In genomic region chr1:98077691-98078090, GRCh38 we compare ENCODE assay signal across 17 cellular contexts.
DNase-seq lines count a peak whose midpoint lies in the region; ATAC-seq lines count a peak whose summit lies in the region.
"Had no signal": no experiment of that assay in that cellular context is flagged by ENCODE, and none has a peak within 500 bp of the region (broad histone marks: within the 10 kb centered on the region; RNA-seq: fewer than 3 reads in every experiment).

No MANE protein-coding gene starts in this region.

- no peaks in the 10 kb centered on the region for H3K27me3 ChIP-seq in mesendoderm (ENCODE audit: insufficient read depth, low read length, poor library complexity)
- no peaks in the 10 kb centered on the region for H3K27me3 ChIP-seq in Karpas-422 (ENCODE audit: low read length)
- H3K27me3 ChIP-seq: BLaER1 had no signal

- ATAC-seq in HG03432 (IDR thresholded peaks at IDR 0.05; ENCODE audit: unreplicated experiment), result no peak
- ATAC-seq: CD8-positive, alpha-beta T cell; PC-3 had no signal

- no peaks in the 10 kb centered on the region for H3K79me2 ChIP-seq in mesendoderm (ENCODE audit: control insufficient read depth, insufficient read depth, low read length)
- no peaks in the 10 kb centered on the region for H3K79me2 ChIP-seq in Karpas-422 (ENCODE audit: low read length)

- no peak overlapping the region for H3K18ac ChIP-seq in mesendoderm (ENCODE audit: low read length)

- WGBS in mesendoderm (ENCODE audit: extremely low coverage, insufficient coverage, low lambda C conversion rate), result no CpG with 5 or more reads among the region's 2 CpGs

- H3K56ac ChIP-seq in mesendoderm (ENCODE audit: low read length), result no peak overlapping the region

- no peaks in the 10 kb centered on the region for H3K9me3 ChIP-seq in Karpas-422 (ENCODE audit: low read length)
- H3K9me3 ChIP-seq: BLaER1, HAP-1 had no signal

- H4K5ac ChIP-seq in mesendoderm (ENCODE audit: low read length), result no peak overlapping the region

- no peak overlapping the region for H2BK15ac ChIP-seq in mesendoderm (replicated peaks; ENCODE audit: low read depth)

- H3K27ac ChIP-seq in mesendoderm (ENCODE audit: low read depth, low read length), result no peak overlapping the region
- no peak overlapping the region for H3K27ac ChIP-seq in Karpas-422 (ENCODE audit: low read length)
- H3K27ac ChIP-seq: BLaER1 had no signal

- no peak overlapping the region for H3K23ac ChIP-seq in mesendoderm (ENCODE audit: low read length)

- H3K4me3 ChIP-seq in mesendoderm (ENCODE audit: low read length) (no peak overlapping the region), Karpas-422 (ENCODE audit: low read length) (no peak overlapping the region)
- H3K4me3 ChIP-seq: BLaER1, HAP-1 had no signal

- no peaks in the 10 kb centered on the region for H3K79me1 ChIP-seq in mesendoderm (ENCODE audit: low read length)

- H3K9me2 ChIP-seq in Karpas-422 (replicated peaks; ENCODE audit: insufficient read depth, low read length), result no peaks in the 10 kb centered on the region

- H3K4me1 ChIP-seq in mesendoderm (ENCODE audit: control insufficient read depth, low read depth, low read length) (no peaks in the 10 kb centered on the region), Karpas-422 (ENCODE audit: low read length) (no peaks in the 10 kb centered on the region)
- H3K4me1 ChIP-seq: BLaER1, HAP-1 had no signal

- no peak overlapping the region for H3K4ac ChIP-seq in mesendoderm (ENCODE audit: low read depth, low read length)

- no peak overlapping the region for H2BK5ac ChIP-seq in mesendoderm (ENCODE audit: low read length)

- H3K9ac ChIP-seq in mesendoderm (ENCODE audit: low read length) (no peak overlapping the region), Karpas-422 (ENCODE audit: low read length) (no peak overlapping the region)
- H3K9ac ChIP-seq: BLaER1 had no signal

- H3K4me2 ChIP-seq in mesendoderm (ENCODE audit: low read length) (no peak overlapping the region), Karpas-422 (ENCODE audit: low read depth, low read length, poor library complexity, severe bottlenecking) (no peak overlapping the region)
- H3K4me2 ChIP-seq: BLaER1 had no signal

- H4K8ac ChIP-seq in mesendoderm (ENCODE audit: low read depth, low read length), result no peak overlapping the region

- no peaks in the 10 kb centered on the region for H4K20me1 ChIP-seq in Karpas-422 (ENCODE audit: insufficient read depth, low read depth, low read length)
- H4K20me1 ChIP-seq: BLaER1 had no signal

- peak; percentile 44 for DNase-seq in EH (ENCODE audit: low read depth)
- DNase-seq in LHCN-M2 (ENCODE audit: low read depth), result peak; percentile 29
- DNase-seq in astrocyte of the hippocampus (ENCODE audit: low read depth, low spot score), result peak; percentile 5
- peak; percentile 61 for DNase-seq in mesendoderm
- DNase-seq in Karpas-422, result no peak
- DNase-seq in NCI-H1694 treated with DMSO at 0.1 percent for 48 hours (lab: John Stamatoyannopoulos, UW), result no peak
- DNase-seq: Calu3; CD8-positive, alpha-beta T cell; DMS53; Kasumi-1; NCI-H1417; NCI-H187 treated with DMSO at 0.1 percent for 48 hours; NCI-H526; PC-3 had no signal

- H2BK120ac ChIP-seq in mesendoderm (ENCODE audit: low read depth, low read length), result no peak overlapping the region

- H3K36me3 ChIP-seq in mesendoderm (ENCODE audit: control insufficient read depth, insufficient read depth, low read length) (no peaks in the 10 kb centered on the region), Karpas-422 (ENCODE audit: insufficient read depth, low read length) (no peaks in the 10 kb centered on the region)
- H3K36me3 ChIP-seq: BLaER1, HAP-1 had no signal

- H2AK5ac ChIP-seq in mesendoderm (ENCODE audit: low read length), result no peak overlapping the region

- H2AFZ ChIP-seq in Karpas-422 (ENCODE audit: low read length), result no peak overlapping the region

Comparison
In these comparisons a context has a peak if more than half of its experiments do, and no peak if none do; other contexts are left out.
1. DNase-seq: peak in EH (single experiment), LHCN-M2 (single experiment), astrocyte of the hippocampus (single experiment) and mesendoderm (single experiment); none in Karpas-422 (single experiment) and NCI-H1694 treated with DMSO at 0.1 percent for 48 hours (single experiment).